10 cellular contexts compared by ENCODE assay signal in the genomic region with DNA sequence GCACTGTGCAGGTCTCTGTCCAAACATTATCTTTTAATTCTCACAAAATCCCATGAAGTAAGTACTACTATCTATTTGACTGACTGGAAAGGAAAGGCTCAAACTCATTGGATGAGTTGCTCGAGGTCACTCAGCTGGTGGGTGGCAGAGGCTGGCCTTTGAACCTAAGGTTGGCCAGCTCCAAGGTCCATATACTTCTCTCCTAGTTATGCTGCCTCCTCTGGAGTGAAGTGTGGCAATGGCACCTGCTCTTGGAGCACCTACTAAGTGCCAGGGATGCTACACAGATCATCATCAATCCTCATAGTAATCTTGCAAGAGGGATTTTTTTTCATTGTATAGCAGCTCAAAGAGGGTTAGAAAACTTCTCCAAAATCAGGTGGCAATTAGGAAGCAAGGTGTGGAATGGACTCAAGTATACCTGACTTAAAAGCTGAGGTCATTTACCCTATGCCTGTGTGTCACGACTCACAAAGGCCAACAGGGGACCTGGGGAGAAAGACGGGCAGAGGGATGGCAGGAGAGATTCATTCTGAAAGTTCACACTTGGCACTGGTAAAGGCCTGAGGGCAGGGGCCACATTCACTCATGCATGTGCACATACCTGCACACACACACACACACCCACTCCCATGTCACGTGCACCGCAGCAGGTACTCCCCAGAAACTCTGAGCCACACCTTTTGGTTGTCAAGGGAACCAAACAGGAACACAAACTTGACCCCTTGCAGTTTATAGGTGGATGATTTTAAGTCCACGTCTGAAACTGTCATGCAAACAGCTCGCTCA.
DNase-seq lines count a peak whose midpoint lies in the region; ATAC-seq and TF ChIP-seq lines count a peak whose summit lies in the region.
"Had no signal": no experiment of that assay in that cellular context is flagged by ENCODE, and none has a peak within 500 bp of the region (broad histone marks: within the 10 kb centered on the region; RNA-seq: fewer than 3 reads in every experiment).

No MANE protein-coding gene starts in this region.

- ATAC-seq in GM21717 (IDR thresholded peaks at IDR 0.05; ENCODE audit: unreplicated experiment) (peak; percentile 56), lower lobe of right lung (peak; percentile 88 to 92)

- H3K27ac ChIP-seq in lower lobe of right lung, result no peak overlapping the region

- in situ Hi-C loops in GM13976 (cut with MboI; ENCODE audit: low sequenced_read_pairs, unreplicated experiment), result no loop called here

- intact Hi-C loops in lower lobe of right lung (cut with DNase I) (no loop called here), posterior cingulate gyrus (cut with DNase I) (no loop called here)

- H3K4me1 ChIP-seq in lower lobe of right lung, result peaks cover 11% of the 10 kb centered on the region

- TF ChIP-seq CTCF in GM13976 (IDR thresholded peaks at IDR 0.05; ENCODE audit: borderline replicate concordance, control extremely low read depth, extremely low read depth, insufficient read depth, missing control alignments) (no peak), lower lobe of right lung (IDR thresholded peaks at IDR 0.05) (no peak)

- H3K27me3 ChIP-seq in lower lobe of right lung (ENCODE audit: low read depth), result no peaks in the 10 kb centered on the region
- H3K27me3 ChIP-seq: ovary had no signal

- H3K9me3 ChIP-seq in lower lobe of right lung, result no peaks in the 10 kb centered on the region
- H3K9me3 ChIP-seq: ovary had no signal

- DNase-seq in GM13976 (ENCODE audit: low spot score) (peak; percentile 41), NCI-H748 (lab: John Stamatoyannopoulos, UW; ENCODE audit: unreplicated experiment) (peak; percentile 90), lower lobe of right lung (peak; percentile 67), posterior cingulate gyrus (no peak), amniotic stem cell (lab: John Stamatoyannopoulos, UW) (no peak), MV-4-11 (lab: John Stamatoyannopoulos, UW) (no peak)
- no peak for DNase-seq in stimulated activated CD4-positive, alpha-beta T cell treated with anti-CD3 and anti-CD28 coated beads, Interleukin-12 subunit alpha, Interleukin-12 subunit beta, amount 100 ng/mL, for 4 hours
- DNase-seq: NCI-H446, ovary had no signal

- no peak overlapping the region for H3K4me3 ChIP-seq in lower lobe of right lung
- H3K4me3 ChIP-seq: ovary had no signal

- H3K36me3 ChIP-seq in lower lobe of right lung, result no peaks in the 10 kb centered on the region
- H3K36me3 ChIP-seq: ovary had no signal

Comparison
In these comparisons a context has a peak if more than half of its experiments do, and no peak if none do; other contexts are left out.
1. DNase-seq: peak in GM13976 (single experiment), NCI-H748 (single experiment) and lower lobe of right lung (single experiment); none in posterior cingulate gyrus (0 of 10), amniotic stem cell (single experiment), MV-4-11 (single experiment) and stimulated activated CD4-positive, alpha-beta T cell treated with anti-CD3 and anti-CD28 coated beads, Interleukin-12 subunit alpha, Interleukin-12 subunit beta, amount 100 ng/mL, for 4 hours (single experiment).